Comparison of ENCODE assay signal across 8 cellular contexts in the genomic region with DNA sequence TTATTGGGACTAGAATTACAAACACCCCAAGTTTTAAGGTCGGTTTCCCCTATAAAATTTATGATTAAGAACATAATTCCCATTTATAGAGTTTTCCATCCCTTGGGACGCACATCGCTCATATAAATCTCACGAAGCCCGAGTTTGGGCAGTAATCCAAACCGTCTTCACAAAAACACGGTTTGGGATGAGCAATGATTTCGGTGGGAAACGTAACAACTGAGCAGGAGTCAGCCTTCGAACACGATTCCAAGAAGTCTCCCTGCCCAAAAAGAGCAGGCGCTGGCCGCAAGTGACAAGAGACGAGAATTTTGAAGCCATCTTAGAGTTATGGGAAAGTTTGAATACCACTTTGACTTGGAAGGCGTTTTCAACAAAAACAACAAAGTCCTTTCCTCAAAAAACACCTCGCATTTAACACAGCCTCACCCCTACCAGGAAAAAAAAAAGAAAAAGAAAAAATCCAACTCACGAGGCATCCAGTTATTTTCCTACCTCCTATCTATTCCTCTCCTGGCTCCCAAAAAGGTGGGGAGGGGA. TPM values are rescaled to one million over a fixed set of nuclear protein-coding genes. Genes with fewer than 3 reads are reported as not detected.
DNase-seq lines count a peak whose midpoint lies in the region; ATAC-seq and TF ChIP-seq lines count a peak whose summit lies in the region.

No MANE protein-coding gene starts in this region.

- H3K14ac ChIP-seq in mesenchymal stem cell (ENCODE audit: low read length in 2 of 2): no peak overlapping the region

- CTCF ChIA-PET in CD4-positive, alpha-beta memory T cell (lab: Charles Lee; ENCODE audit: partially characterized antibody): no interaction called here

- H2BK15ac ChIP-seq in mesenchymal stem cell (ENCODE audit: low read depth, poor library complexity, severe bottlenecking): no peak overlapping the region

- no peak overlapping the region for H3K18ac ChIP-seq in mesenchymal stem cell (ENCODE audit: low read depth in 1 of 2, low read length in 2 of 2)

- H3K27me3 ChIP-seq in CD4-positive, alpha-beta memory T cell (ENCODE audit: insufficient read depth, low read length): no peaks in the 10 kb centered on the region
- no peaks in the 10 kb centered on the region for H3K27me3 ChIP-seq in Karpas-422 (ENCODE audit: low read length)
- peaks cover 2 to 9% of the 10 kb centered on the region in 2 experiments for H3K27me3 ChIP-seq in mesenchymal stem cell (ENCODE audit: control insufficient read depth in 1 of 2, insufficient read depth in 1 of 2, low read length in 2 of 2)
- no peaks in the 10 kb centered on the region for H3K27me3 ChIP-seq in uterus

- H3K4me3 ChIP-seq in CD4-positive, alpha-beta memory T cell (ENCODE audit: low read length in 2 of 2): peak overlapping the region; percentile 7 to 50
- H3K4me3 ChIP-seq in Karpas-422 (ENCODE audit: low read length): peak overlapping the region; percentile 88
- H3K4me3 ChIP-seq in mesenchymal stem cell (ENCODE audit: insufficient read depth in 1 of 2, low read depth in 1 of 2, low read length in 2 of 2): peak overlapping the region in 1 of 2 experiments; percentile 87
- H3K4me3 ChIP-seq in uterus: peak overlapping the region; percentile 48 to 94

- 4% methylated on average over 11 of the region's 17 CpGs for WGBS in mesenchymal stem cell

- H4K20me1 ChIP-seq in Karpas-422 (ENCODE audit: insufficient read depth, low read depth, low read length): 0 out of 2 replicates have a peak, but pooled peaks cover 4% of the 10 kb centered on the region

- no peak for TF ChIP-seq POLR2A in uterus (IDR thresholded peaks at IDR 0.05)

- peaks cover 0 to 17% of the 10 kb centered on the region in 2 donors for H3K36me3 Mint-ChIP-seq in CD4-positive, alpha-beta memory T cell
- peaks cover 12% of the 10 kb centered on the region for H3K36me3 Mint-ChIP-seq in central memory CD8-positive, alpha-beta T cell (ENCODE audit: insufficient read depth)

- no peak for ATAC-seq in central memory CD8-positive, alpha-beta T cell (replicated peaks; ENCODE audit: extremely low read depth, poor library complexity, severe bottlenecking)
- ATAC-seq in GM19351 (IDR thresholded peaks at IDR 0.05; ENCODE audit: unreplicated experiment) (no peak), GM19324 (IDR thresholded peaks at IDR 0.05; ENCODE audit: low FRiP score, unreplicated experiment) (no peak)

- DNase-seq in CD4-positive, alpha-beta memory T cell: no peak
- DNase-seq in Karpas-422 (no peak), mesenchymal stem cell (peak; percentile 61), uterus (peak; percentile 32 to 73)
- DNase-seq in central memory CD8-positive, alpha-beta T cell (ENCODE audit: low spot score in 2 of 2): no peak
- no peak for DNase-seq in activated CD4-positive, alpha-beta T cell treated with anti-CD3 and anti-CD28 coated beads, Interleukin-2, amount 50 U/mL, for 4 hours

- POLR2A ChIA-PET in CD4-positive, alpha-beta memory T cell (lab: Charles Lee; ENCODE audit: partially characterized antibody): interaction anchor here (6.5 kb wide), 1 partner anchor 43 kb away, joined by 110 read pairs; no protein-coding TSS in a partner anchor

- no peaks in the 10 kb centered on the region for H3K9me2 ChIP-seq in Karpas-422 (replicated peaks; ENCODE audit: insufficient read depth, low read length)

- peaks cover 24 to 65% (median 40%) of the 10 kb centered on the region in 4 donors for H3K4me1 Mint-ChIP-seq in CD4-positive, alpha-beta memory T cell
- peaks cover 42% of the 10 kb centered on the region for H3K4me1 Mint-ChIP-seq in central memory CD8-positive, alpha-beta T cell

- no peaks in the 10 kb centered on the region for H3K9me3 ChIP-seq in CD4-positive, alpha-beta memory T cell (ENCODE audit: control insufficient read depth in 1 of 2, low read length in 2 of 2)
- H3K9me3 ChIP-seq in Karpas-422 (ENCODE audit: low read length) (no peaks in the 10 kb centered on the region), mesenchymal stem cell (ENCODE audit: control insufficient read depth, low read length) (no peaks in the 10 kb centered on the region), uterus (no peaks in the 10 kb centered on the region)

- H3K79me2 ChIP-seq in Karpas-422 (ENCODE audit: low read length): peaks cover 55% of the 10 kb centered on the region

- H2AFZ ChIP-seq in Karpas-422 (ENCODE audit: low read length) (no peak overlapping the region), mesenchymal stem cell (ENCODE audit: low read depth, low read length) (no peak overlapping the region)

- H3K27me3 Mint-ChIP-seq in CD4-positive, alpha-beta memory T cell: no peaks in the 10 kb centered on the region
- no peaks in the 10 kb centered on the region for H3K27me3 Mint-ChIP-seq in central memory CD8-positive, alpha-beta T cell

- no peak overlapping the region for H2BK12ac ChIP-seq in mesenchymal stem cell (ENCODE audit: low read length in 2 of 2)

- peak overlapping the region; percentile 95 for H2BK120ac ChIP-seq in mesenchymal stem cell (ENCODE audit: low read depth, low read length)

- TF ChIP-seq CTCF in uterus (IDR thresholded peaks at IDR 0.05): no peak

- peak overlapping the region; percentile 80 to 87 (median 84) for H3K4me3 Mint-ChIP-seq in CD4-positive, alpha-beta memory T cell
- H3K4me3 Mint-ChIP-seq in central memory CD8-positive, alpha-beta T cell: peak overlapping the region; percentile 67

- peak overlapping the region; percentile 75 for H3K27ac ChIP-seq in CD4-positive, alpha-beta memory T cell (ENCODE audit: low read depth, low read length)
- peak overlapping the region; percentile 69 for H3K27ac ChIP-seq in Karpas-422 (ENCODE audit: low read length)
- H3K27ac ChIP-seq in mesenchymal stem cell (ENCODE audit: low read length, poor library complexity, severe bottlenecking): no peak overlapping the region
- H3K27ac ChIP-seq in uterus: peak overlapping the region; percentile 98

- H2BK5ac ChIP-seq in mesenchymal stem cell (ENCODE audit: low read depth, low read length, poor library complexity, severe bottlenecking): no peak overlapping the region

- H2AK5ac ChIP-seq in mesenchymal stem cell (ENCODE audit: low read length, severe bottlenecking): no peak overlapping the region

- H3K36me3 ChIP-seq in CD4-positive, alpha-beta memory T cell (ENCODE audit: insufficient read depth, low read length): no peaks in the 10 kb centered on the region
- H3K36me3 ChIP-seq in Karpas-422 (ENCODE audit: insufficient read depth, low read length) (peaks cover 17% of the 10 kb centered on the region; the same call in 1 of the 2 replicates), mesenchymal stem cell (ENCODE audit: control insufficient read depth in 1 of 2, insufficient read depth in 2 of 2, low read depth in 1 of 2, low read length in 2 of 2) (peaks cover 2 to 3% of the 10 kb centered on the region in 2 experiments), uterus (no peaks in the 10 kb centered on the region)

- peaks cover 0 to 3% (median 0%) of the 10 kb centered on the region in 8 donors for H3K9me3 Mint-ChIP-seq in CD4-positive, alpha-beta memory T cell
- H3K9me3 Mint-ChIP-seq in central memory CD8-positive, alpha-beta T cell: no peaks in the 10 kb centered on the region

- no peak overlapping the region for H3K23ac ChIP-seq in mesenchymal stem cell (ENCODE audit: low read length in 2 of 2)

- H4K91ac ChIP-seq in mesenchymal stem cell (ENCODE audit: low read length): no peak overlapping the region

- peaks cover 14% of the 10 kb centered on the region for H3K79me1 ChIP-seq in mesenchymal stem cell (replicated peaks; ENCODE audit: low read length, poor library complexity, severe bottlenecking)

- peaks cover 42% of the 10 kb centered on the region for H3K4me1 ChIP-seq in CD4-positive, alpha-beta memory T cell (ENCODE audit: insufficient read depth, low read length)
- peaks cover 44% of the 10 kb centered on the region for H3K4me1 ChIP-seq in Karpas-422 (ENCODE audit: low read length)
- peaks cover 9% of the 10 kb centered on the region for H3K4me1 ChIP-seq in mesenchymal stem cell (ENCODE audit: control insufficient read depth, insufficient read depth, low read depth, low read length)
- peaks cover 0 to 4% of the 10 kb centered on the region in 2 donors for H3K4me1 ChIP-seq in uterus

- H3K9ac ChIP-seq in Karpas-422 (ENCODE audit: low read length): peak overlapping the region; percentile 83
- H3K9ac ChIP-seq in mesenchymal stem cell (ENCODE audit: low read length): peak overlapping the region; percentile 96

- H4K8ac ChIP-seq in mesenchymal stem cell (ENCODE audit: low read length): no peak overlapping the region

- intact Hi-C loops in CD4-positive, alpha-beta memory T cell (cut with micrococcal nuclease): loop anchor here (5.0 kb wide), 2 partner anchors 244 to 1304 kb away; partner anchors contain the start of genes OPTN and UPF2
- intact Hi-C loops in uterus (cut with DNase I; ENCODE audit: low total_unique reads): no loop called here

- H3K4ac ChIP-seq in mesenchymal stem cell (ENCODE audit: low read depth in 1 of 2, low read length in 2 of 2): no peak overlapping the region

- H3K4me2 ChIP-seq in Karpas-422 (ENCODE audit: low read depth, low read length, poor library complexity, severe bottlenecking): peak overlapping the region; percentile 73
- H3K4me2 ChIP-seq in mesenchymal stem cell (ENCODE audit: low read length, poor library complexity, severe bottlenecking): peak overlapping the region; percentile 29

- peak overlapping the region; percentile 85 to 93 (median 89) for H3K27ac Mint-ChIP-seq in CD4-positive, alpha-beta memory T cell
- no peak overlapping the region for H3K27ac Mint-ChIP-seq in central memory CD8-positive, alpha-beta T cell (ENCODE audit: low read depth)

RNA-seq across cellular contexts. Expression of gene SEPHS1, which starts 1.7 kb away (rescaled TPM):
- total RNA-seq in CD4-positive, alpha-beta memory T cell: 10 to 100 TPM; 27.2 to 30.6 TPM
- 10 to 100 TPM; 11.3 to 23.1 TPM for polyA plus RNA-seq in CD4-positive, alpha-beta memory T cell
- 70.0 and 81.0 TPM in 2 replicates for total RNA-seq in Karpas-422 (2014; rRNA removed; shearing (Covaris generic); ENCODE audit: low replicate concordance)
- 33.7 TPM for polyA plus RNA-seq in mesenchymal stem cell (2013, experiment 1 of 2)
- 34.2 TPM for polyA plus RNA-seq in mesenchymal stem cell (2013, experiment 2 of 2)
- 100 to 1,000 TPM in 1 of 4 donors, 10 to 100 TPM in 3; 11.2 to 106 (median 34.8) TPM for total RNA-seq in uterus

RNA-seq across cellular contexts. Expression of gene PHYH, which starts 46.5 kb away (rescaled TPM):
- 10 to 100 TPM in 1 of 2 experiments, 1 to 10 TPM in 1; 8.7 to 10.2 TPM for total RNA-seq in CD4-positive, alpha-beta memory T cell
- 10 to 100 TPM; 15.0 to 19.3 TPM for polyA plus RNA-seq in CD4-positive, alpha-beta memory T cell
- total RNA-seq in Karpas-422 (2014; rRNA removed; shearing (Covaris generic); ENCODE audit: low replicate concordance): 3.5 and 4.0 TPM in 2 replicates
- 31.3 TPM for polyA plus RNA-seq in mesenchymal stem cell (2013, experiment 1 of 2)
- polyA plus RNA-seq in mesenchymal stem cell (2013, experiment 2 of 2): 33.9 TPM
- 10 to 100 TPM; 21.8 to 94.1 (median 23.5) TPM for total RNA-seq in uterus

Comparison
In these comparisons a context has a peak if more than half of its experiments do, and no peak if none do; other contexts are left out.
1. DNase-seq: peak in mesenchymal stem cell (single experiment) and uterus (2 of 2); none in CD4-positive, alpha-beta memory T cell (0 of 5), Karpas-422 (single experiment), central memory CD8-positive, alpha-beta T cell (0 of 2) and activated CD4-positive, alpha-beta T cell treated with anti-CD3 and anti-CD28 coated beads, Interleukin-2, amount 50 U/mL, for 4 hours (0 of 2).